ENCODE assay signal across 9 cellular contexts in genomic region chr10:70602665-70603438, GRCh38. TPM values are rescaled to one million over a fixed set of nuclear protein-coding genes. Genes with fewer than 3 reads are reported as not detected.
DNase-seq lines count a peak whose midpoint lies in the region; ATAC-seq and TF ChIP-seq lines count a peak whose summit lies in the region.
"Had no signal": no experiment of that assay in that cellular context is flagged by ENCODE, and none has a peak within 500 bp of the region (broad histone marks: within the 10 kb centered on the region; RNA-seq: fewer than 3 reads in every experiment).

Gene PRF1, minus strand, starts transcription at chr10:70602741. Its CDS starts 1,839 bp downstream, at chr10:70600902.

- no peak for TF ChIP-seq POLR2A in gastroesophageal sphincter (IDR thresholded peaks at IDR 0.05)

- POLR2A ChIA-PET in HEK293 (lab: Yijun Ruan, JAX) = no interaction called here

- H3K4me1 ChIP-seq in HEK293 (ENCODE audit: control insufficient read depth, insufficient read depth, low read length) = no peaks in the 10 kb centered on the region
- H3K4me1 ChIP-seq in gastroesophageal sphincter = no peaks in the 10 kb centered on the region
- H3K4me1 ChIP-seq: prostate gland had no signal

- peak; percentile 76 to 80 for DNase-seq in activated CD8-positive, alpha-beta memory T cell treated with anti-CD3 and anti-CD28 coated beads for 4 hours (ENCODE audit: low read depth in 2 of 2)
- DNase-seq in stimulated activated CD4-positive, alpha-beta T cell treated with anti-CD3 and anti-CD28 coated beads, TNF-alpha, amount 100 ng/mL, for 48 hours (ENCODE audit: low read depth in 3 of 3) = peak; percentile 40 to 65 (median 47)
- no peak for DNase-seq in H4 (ENCODE audit: low spot score)

- no peaks in the 10 kb centered on the region for H3K27me3 ChIP-seq in gastroesophageal sphincter

- no peak within 1 kb of the TSS for H3K4me3 ChIP-seq in HEK293 (ENCODE audit: low read depth, low read length)
- H3K4me3 ChIP-seq in gastroesophageal sphincter = peak within 1 kb of the TSS in 1 of 2 donors; percentile 14
- H3K4me3 ChIP-seq: prostate gland had no signal

- CTCF ChIA-PET in HEK293 (lab: Yijun Ruan, JAX) = no interaction called here

- no peak for TF ChIP-seq CTCF in HEK293 (tag by site-specific recombination; IDR thresholded peaks at IDR 0.05)
- TF ChIP-seq CTCF in gastroesophageal sphincter (IDR thresholded peaks at IDR 0.05) = no peak

- H3K27ac ChIP-seq in HEK293 (ENCODE audit: extremely low read depth, low read depth, low read length) (no peak within 1 kb of the TSS), gastroesophageal sphincter (no peak within 1 kb of the TSS)
- H3K27ac ChIP-seq: prostate gland had no signal

- no peaks in the 10 kb centered on the region for H3K36me3 ChIP-seq in HEK293 (ENCODE audit: control insufficient read depth in 2 of 2, insufficient read depth in 1 of 2, low read length in 2 of 2)
- H3K36me3 ChIP-seq in gastroesophageal sphincter = no peaks in the 10 kb centered on the region
- H3K36me3 ChIP-seq: prostate gland had no signal

- ATAC-seq in gastroesophageal sphincter = peak; percentile 27
- ATAC-seq in GM18861 (IDR thresholded peaks at IDR 0.05; ENCODE audit: unreplicated experiment) = no peak
- ATAC-seq in GM19023 (IDR thresholded peaks at IDR 0.05; ENCODE audit: unreplicated experiment) = no peak
- no peak for ATAC-seq in GM21576 (IDR thresholded peaks at IDR 0.05; ENCODE audit: unreplicated experiment)

- WGBS in gastroesophageal sphincter (ENCODE audit: low coverage in 1 of 2), 2 donors = 96% methylated on average over 7 of the region's 21 CpGs; no CpG with 5 or more reads in 1 of the 2 donors

- H3K9me3 ChIP-seq in HEK293 (ENCODE audit: control insufficient read depth, insufficient read depth, low read depth, low read length) (no peaks in the 10 kb centered on the region), gastroesophageal sphincter (no peaks in the 10 kb centered on the region)
- H3K9me3 ChIP-seq: prostate gland had no signal

- no peak for TF ChIP-seq EP300 in gastroesophageal sphincter (IDR thresholded peaks at IDR 0.05)

TF ChIP-seq in HEK293, 187 proteins besides CTCF, POLR2A, EP300 and RAD21:
- TF ChIP-seq RBAK (tag by site-specific recombination; IDR thresholded peaks at IDR 0.05) (no peak), EGR2 (tag by site-specific recombination; IDR thresholded peaks at IDR 0.05; ENCODE audit: low read depth) (peak; percentile 77), ZNF202 (tag by site-specific recombination; IDR thresholded peaks at IDR 0.05; ENCODE audit: borderline replicate concordance) (no peak), ZNF701 (tag by site-specific recombination; IDR thresholded peaks at IDR 0.05) (no peak), ZNF214 (tag by site-specific recombination; IDR thresholded peaks at IDR 0.05; ENCODE audit: borderline replicate concordance) (no peak), ZNF398 (tag by site-specific recombination; IDR thresholded peaks at IDR 0.05) (no peak), ZFHX2 (tag by site-specific recombination; conservative IDR thresholded peaks at IDR 0.05) (peak; percentile 82), ZSCAN5A (tag by site-specific recombination; IDR thresholded peaks at IDR 0.05) (no peak), ZNF146 (tag by site-specific recombination; IDR thresholded peaks at IDR 0.05) (no peak), ZNF266 (tag by site-specific recombination; IDR thresholded peaks at IDR 0.05; ENCODE audit: low read depth) (no peak), ZNF530 (tag by site-specific recombination; IDR thresholded peaks at IDR 0.05; ENCODE audit: low read depth) (no peak), GLI4 (tag by site-specific recombination; IDR thresholded peaks at IDR 0.05) (no peak), ZNF37A (tag by site-specific recombination; IDR thresholded peaks at IDR 0.05) (no peak)
TF ChIP-seq in HEK293: peak in this region for 2.

RNA-seq across cellular contexts. Expression of gene PRF1, which starts in this region (rescaled TPM):
- total RNA-seq in gastroesophageal sphincter = 1 to 10 TPM in 2 of 4 donors, under 1 TPM in 1, not detected in 1; 0.96 to 3.9 (median 2.0) TPM
- not detected in 2 replicates for total RNA-seq in H4 (2014; rRNA removed; shearing (Covaris generic))
